14 cellular contexts compared by ENCODE assay signal in genomic region chr17:4938069-4938491, GRCh38. TPM values are rescaled to one million over a fixed set of nuclear protein-coding genes. Genes with fewer than 3 reads are reported as not detected.
DNase-seq lines count a peak whose midpoint lies in the region; ATAC-seq and TF ChIP-seq lines count a peak whose summit lies in the region.
"Had no signal": no experiment of that assay in that cellular context is flagged by ENCODE, and none has a peak within 500 bp of the region (broad histone marks: within the 10 kb centered on the region; RNA-seq: fewer than 3 reads in every experiment).

No MANE protein-coding gene starts in this region.

- H3F3A ChIP-seq in SU-DHL-6 (ENCODE audit: insufficient read depth) (peaks cover 20% of the 10 kb centered on the region), smooth muscle cell (ENCODE audit: low read depth) (peaks cover 12% of the 10 kb centered on the region)

- H3K4me3 ChIP-seq in SU-DHL-6 (ENCODE audit: insufficient read depth, low read length, poor library complexity, severe bottlenecking) (no peak overlapping the region), esophagus muscularis mucosa (no peak overlapping the region), smooth muscle cell (no peak overlapping the region)

- TF ChIP-seq EP300 in esophagus muscularis mucosa (IDR thresholded peaks at IDR 0.05), result no peak

- H3K27me3 Mint-ChIP-seq in activated naive CD4-positive, alpha-beta T cell treated with anti-CD3 and anti-CD28 coated beads, Interleukin-2, amount 50 U/mL, for 24 hours, result no peaks in the 10 kb centered on the region

- H3K9me3 ChIP-seq in SU-DHL-6 (ENCODE audit: insufficient read depth, low read length) (no peaks in the 10 kb centered on the region), esophagus muscularis mucosa (no peaks in the 10 kb centered on the region), smooth muscle cell (replicated peaks; ENCODE audit: low read depth) (no peaks in the 10 kb centered on the region)
- H3K9me3 ChIP-seq: BE2C, esophagus squamous epithelium had no signal

- peak overlapping the region; percentile 94 for H3K4me3 Mint-ChIP-seq in activated naive CD4-positive, alpha-beta T cell treated with anti-CD3 and anti-CD28 coated beads, Interleukin-2, amount 50 U/mL, for 24 hours

- H3K9me2 ChIP-seq in SU-DHL-6 (replicated peaks; ENCODE audit: insufficient read depth, low read length), result no peaks in the 10 kb centered on the region

- peak overlapping the region; percentile 72 for H3K27ac Mint-ChIP-seq in activated naive CD4-positive, alpha-beta T cell treated with anti-CD3 and anti-CD28 coated beads, Interleukin-2, amount 50 U/mL, for 24 hours

- WGBS in esophagus muscularis mucosa, result 82% methylated on average over 10 of the region's 11 CpGs
- 98% methylated on average over 11 of the region's 11 CpGs for WGBS in smooth muscle cell (ENCODE audit: low lambda C conversion rate)

- H3K4me2 ChIP-seq in SU-DHL-6 (ENCODE audit: low read depth, low read length, poor library complexity, severe bottlenecking), result peak overlapping the region; percentile 73
- H3K4me2 ChIP-seq in smooth muscle cell, result peak overlapping the region; percentile 95

- peaks cover 41 to 64% (median 56%) of the 10 kb centered on the region in 4 donors for H3K4me1 ChIP-seq in esophagus muscularis mucosa
- peaks cover 12% of the 10 kb centered on the region for H3K4me1 ChIP-seq in smooth muscle cell (ENCODE audit: low read depth)
- H3K4me1 ChIP-seq: BE2C had no signal

- H4K20me1 ChIP-seq in SU-DHL-6 (ENCODE audit: low read depth, low read length) (no peaks in the 10 kb centered on the region), smooth muscle cell (ENCODE audit: low read depth) (peaks cover 4% of the 10 kb centered on the region)

- H3K27ac ChIP-seq in SU-DHL-6 (ENCODE audit: low read depth, low read length) (no peak overlapping the region), esophagus muscularis mucosa (replicated peaks in 1 of 4) (peak overlapping the region; percentile 17 to 97 (median 94)), smooth muscle cell (ENCODE audit: low read depth) (no peak overlapping the region)

- H3K36me3 ChIP-seq in SU-DHL-6 (ENCODE audit: low read length), result no peaks in the 10 kb centered on the region
- H3K36me3 ChIP-seq in esophagus muscularis mucosa, result peaks cover 17 to 44% (median 37%) of the 10 kb centered on the region in 4 donors
- H3K36me3 ChIP-seq in smooth muscle cell (ENCODE audit: low read depth), result no peaks in the 10 kb centered on the region
- H3K36me3 ChIP-seq: BE2C had no signal

- TF ChIP-seq POLR2A in esophagus muscularis mucosa (IDR thresholded peaks at IDR 0.05; ENCODE audit: low read depth), result no peak

- peaks cover 39% of the 10 kb centered on the region for H3K79me2 ChIP-seq in SU-DHL-6 (ENCODE audit: insufficient read depth, low read length)
- H3K79me2 ChIP-seq in smooth muscle cell (ENCODE audit: low read depth), result peaks cover 31% of the 10 kb centered on the region

- H3K9ac ChIP-seq in SU-DHL-6 (ENCODE audit: low read length), result peak overlapping the region; percentile 93
- H3K9ac ChIP-seq in smooth muscle cell (ENCODE audit: low read depth), result no peak overlapping the region

- no peaks in the 10 kb centered on the region for H3K9me3 Mint-ChIP-seq in activated naive CD4-positive, alpha-beta T cell treated with anti-CD3 and anti-CD28 coated beads, Interleukin-2, amount 50 U/mL, for 24 hours

- no peaks in the 10 kb centered on the region for H3K27me3 ChIP-seq in SU-DHL-6 (ENCODE audit: low read length)
- H3K27me3 ChIP-seq in esophagus muscularis mucosa, result no peaks in the 10 kb centered on the region
- no peaks in the 10 kb centered on the region for H3K27me3 ChIP-seq in smooth muscle cell (ENCODE audit: low read depth)
- H3K27me3 ChIP-seq: BE2C, esophagus squamous epithelium had no signal

- intact Hi-C loops in esophagus muscularis mucosa (cut with DNase I), result loop anchor here (5.0 kb wide), 1 partner anchor 49 kb away; the partner anchor contains the start of gene CAMTA2

- no peak for TF ChIP-seq CTCF in SU-DHL-6 (IDR thresholded peaks at IDR 0.05; ENCODE audit: insufficient read depth, low read length, poor library complexity, severe bottlenecking)
- TF ChIP-seq CTCF in esophagus muscularis mucosa (IDR thresholded peaks at IDR 0.05), result no peak
- TF ChIP-seq CTCF in smooth muscle cell (IDR thresholded peaks at IDR 0.05; ENCODE audit: borderline replicate concordance, insufficient read depth, poor library complexity, severe bottlenecking), result no peak

- no peak for DNase-seq in activated naive CD4-positive, alpha-beta T cell treated with Interleukin-2 at 50 U/mL for 16 hours
- no peak for DNase-seq in esophagus muscularis mucosa (ENCODE audit: extremely low spot score)
- no peak for DNase-seq in smooth muscle cell (lab: John Stamatoyannopoulos, UW; ENCODE audit: unreplicated experiment)
- DNase-seq in NCI-H748 (lab: John Stamatoyannopoulos, UW; ENCODE audit: unreplicated experiment), result no peak
- no peak for DNase-seq in activated effector memory CD4-positive, alpha-beta T cell treated with Interleukin-2 at 50 U/mL for 16 hours
- DNase-seq: BE2C; esophagus squamous epithelium; NCI-H510A; stimulated activated naive CD4-positive, alpha-beta T cell had no signal

- peaks cover 64% of the 10 kb centered on the region for H3K4me1 Mint-ChIP-seq in activated naive CD4-positive, alpha-beta T cell treated with anti-CD3 and anti-CD28 coated beads, Interleukin-2, amount 50 U/mL, for 24 hours

- H3K36me3 Mint-ChIP-seq in activated naive CD4-positive, alpha-beta T cell treated with anti-CD3 and anti-CD28 coated beads, Interleukin-2, amount 50 U/mL, for 24 hours, result peaks cover 10% of the 10 kb centered on the region

- no peak for ATAC-seq in HG02840 (IDR thresholded peaks at IDR 0.05; ENCODE audit: low FRiP score, unreplicated experiment)

- no peak overlapping the region for H2AFZ ChIP-seq in SU-DHL-6 (ENCODE audit: low read depth, low read length, severe bottlenecking)
- no peak overlapping the region for H2AFZ ChIP-seq in smooth muscle cell (ENCODE audit: low read depth)

RNA-seq across cellular contexts. Expression of gene SLC25A11, which starts 1.8 kb away (rescaled TPM):
- 10 to 100 TPM; 38.8 to 73.4 (median 55.5) TPM for total RNA-seq in esophagus muscularis mucosa
- total RNA-seq in smooth muscle cell, result 29.9 and 39.3 TPM in 2 replicates
- 64.9 and 67.5 TPM in 2 replicates for polyA plus RNA-seq in smooth muscle cell

RNA-seq across cellular contexts. Expression of gene RNF167, which starts 2.0 kb away (rescaled TPM):
- total RNA-seq in esophagus muscularis mucosa (10 to 100 TPM; 59.8 to 96.3 (median 69.5) TPM), smooth muscle cell (23.7 and 39.6 TPM in 2 replicates)
- 59.4 and 61.6 TPM in 2 replicates for polyA plus RNA-seq in smooth muscle cell

RNA-seq across cellular contexts. Expression of gene GP1BA, which starts 6.0 kb away (rescaled TPM):
- total RNA-seq in esophagus muscularis mucosa (under 1 TPM in 1 of 4 donors, not detected in 3; 0.33 TPM), smooth muscle cell (not detected in 2 replicates)
- 0.07 and 0.41 TPM in 2 replicates for polyA plus RNA-seq in smooth muscle cell
- total RNA-seq: esophagus squamous epithelium; LHCN-M2; T-helper 1 cell treated with Interleukin-12 subunit alpha and Interleukin-12 subunit beta and Interleukin-4 antibody, amounts not matched to agents 30 ng/mL and 1 ng/mL, for 36 hours had no signal

RNA-seq across cellular contexts. Expression of gene PFN1, which starts 10.2 kb away (rescaled TPM):
- total RNA-seq in esophagus muscularis mucosa, result 1,000 to 10,000 TPM; 1,019 to 1,635 (median 1,341) TPM
- 681 and 838 TPM in 2 replicates for total RNA-seq in smooth muscle cell
- polyA plus RNA-seq in smooth muscle cell, result 1,482 and 1,485 TPM in 2 replicates

RNA-seq across cellular contexts. Expression of gene ENO3, which starts 12.8 kb away (rescaled TPM):
- total RNA-seq in esophagus muscularis mucosa (1 to 10 TPM; 1.2 to 7.2 (median 2.1) TPM), smooth muscle cell (2.4 and 5.9 TPM in 2 replicates)
- polyA plus RNA-seq in smooth muscle cell, result 13.1 and 14.5 TPM in 2 replicates

Comparison
In these comparisons a context has a peak if more than half of its experiments do, and no peak if none do; other contexts are left out.
1. H3K27ac ChIP-seq: peak in esophagus muscularis mucosa (4 of 4); none in SU-DHL-6 (single experiment) and smooth muscle cell (single experiment).